ENCODE assay signal across 8 cellular contexts in the genomic region with DNA sequence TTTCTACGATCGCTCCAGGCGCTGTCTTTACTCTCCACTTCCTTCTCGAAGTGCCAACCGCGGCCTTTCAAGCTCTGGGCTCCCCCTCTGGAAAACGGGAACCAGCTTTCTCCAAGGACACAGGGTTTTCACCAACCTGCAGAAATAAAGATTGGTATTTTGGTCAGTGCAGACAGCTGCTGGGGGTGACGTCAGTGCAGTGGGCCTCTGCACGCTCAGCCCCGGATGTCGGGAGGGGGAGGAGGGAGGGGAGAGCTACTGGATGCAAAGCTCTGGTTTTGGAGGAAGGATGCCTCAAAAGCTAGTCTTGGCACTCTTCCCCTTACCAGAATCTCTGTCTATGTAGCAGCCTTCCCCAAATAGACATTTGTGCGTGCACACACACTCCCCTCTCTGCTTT. TPM values are rescaled to one million over a fixed set of nuclear protein-coding genes. Genes with fewer than 3 reads are reported as not detected.
DNase-seq lines count a peak whose midpoint lies in the region; ATAC-seq, FAIRE-seq and TF ChIP-seq lines count a peak whose summit lies in the region.

No MANE protein-coding gene starts in this region.

- H3K4me1 Mint-ChIP-seq in activated CD4-positive, alpha-beta memory T cell treated with anti-CD3 and anti-CD28 coated beads for 36 hours (ENCODE audit: low read depth): peaks cover 6% of the 10 kb centered on the region

- no peak overlapping the region for H3K4me3 Mint-ChIP-seq in activated CD4-positive, alpha-beta memory T cell treated with anti-CD3 and anti-CD28 coated beads for 36 hours

- H3K9me3 Mint-ChIP-seq in activated CD4-positive, alpha-beta memory T cell treated with anti-CD3 and anti-CD28 coated beads for 36 hours: no peaks in the 10 kb centered on the region

- no peak overlapping the region for H3K27ac Mint-ChIP-seq in activated CD4-positive, alpha-beta memory T cell treated with anti-CD3 and anti-CD28 coated beads for 36 hours

- H3K27me3 ChIP-seq in testis: no peaks in the 10 kb centered on the region

- H3K36me3 ChIP-seq in testis (ENCODE audit: low read depth, missing control alignments): no peaks in the 10 kb centered on the region
- H3K36me3 ChIP-seq in kidney (ENCODE audit: control insufficient read depth in 1 of 2, insufficient read depth in 2 of 2, low read length in 2 of 2): no peaks in the 10 kb centered on the region

- CTCF ChIA-PET in activated CD4-positive, alpha-beta memory T cell treated with anti-CD3 and anti-CD28 coated beads for 36 hours (lab: Charles Lee): no interaction called here

- H3K4me3 ChIP-seq in testis (no peak overlapping the region), kidney (ENCODE audit: low read length in 2 of 2) (no peak overlapping the region)

- no peak overlapping the region for H3K9ac ChIP-seq in kidney (ENCODE audit: low read length in 2 of 2)

- no peak for TF ChIP-seq CTCF in testis (IDR thresholded peaks at IDR 0.05)
- TF ChIP-seq CTCF in kidney (IDR thresholded peaks at IDR 0.05; ENCODE audit: borderline replicate concordance, extremely low read depth, insufficient read depth): no peak

- no peaks in the 10 kb centered on the region for H3K9me3 ChIP-seq in testis
- H3K9me3 ChIP-seq in kidney (ENCODE audit: control insufficient read depth in 1 of 2, low read length in 2 of 2): no peaks in the 10 kb centered on the region

- peaks cover 22% of the 10 kb centered on the region for H3K27me3 Mint-ChIP-seq in activated CD4-positive, alpha-beta memory T cell treated with anti-CD3 and anti-CD28 coated beads for 36 hours

- no peak for TF ChIP-seq POLR2A in testis (IDR thresholded peaks at IDR 0.05)

- 29 to 31% methylated on average over 12 of the region's 12 CpGs for WGBS in testis, 2 donors

- no peak for FAIRE-seq in kidney (lab: Jason Lieb, UNC)

- H3K4me1 ChIP-seq in testis (peaks cover 18% of the 10 kb centered on the region), kidney (ENCODE audit: control insufficient read depth in 1 of 2, insufficient read depth in 1 of 2, low read depth in 1 of 2, low read length in 2 of 2) (peaks cover 0 to 2% of the 10 kb centered on the region in 2 donors)

- DNase-seq in GM04503 (ENCODE audit: low read depth): peak; percentile 34
- peak; percentile 57 for DNase-seq in activated CD4-positive, alpha-beta memory T cell treated with anti-CD3 and anti-CD28 coated beads for 36 hours
- peak; percentile 15 to 79 (median 56) for DNase-seq in head of caudate nucleus
- DNase-seq in testis: peak; percentile 47
- DNase-seq in COR-L47 (lab: John Stamatoyannopoulos, UW): no peak
- DNase-seq in kidney: no peak

- ATAC-seq in GM21381 (IDR thresholded peaks at IDR 0.05; ENCODE audit: unreplicated experiment) (peak; percentile 83), HG03565 (IDR thresholded peaks at IDR 0.05; ENCODE audit: unreplicated experiment) (peak; percentile 75)

- no peaks in the 10 kb centered on the region for H3K36me3 Mint-ChIP-seq in activated CD4-positive, alpha-beta memory T cell treated with anti-CD3 and anti-CD28 coated beads for 36 hours

- intact Hi-C loops in activated CD4-positive, alpha-beta memory T cell treated with anti-CD3 and anti-CD28 coated beads for 36 hours (cut with micrococcal nuclease): no loop called here
- intact Hi-C loops in head of caudate nucleus (cut with DNase I): no loop called here
- intact Hi-C loops in testis (cut with DNase I; ENCODE audit: low total_unique reads): no loop called here
- intact Hi-C loops in kidney (cut with DNase I): no loop called here

- H3K27ac ChIP-seq in testis (no peak overlapping the region), kidney (ENCODE audit: low read depth in 2 of 2, low read length in 2 of 2) (no peak overlapping the region)

- POLR2A ChIA-PET in activated CD4-positive, alpha-beta memory T cell treated with anti-CD3 and anti-CD28 coated beads for 36 hours (lab: Charles Lee): no interaction called here

RNA-seq across cellular contexts. Expression of gene HRK, which starts 19.9 kb away (rescaled TPM):
- not detected for total RNA-seq in activated CD4-positive, alpha-beta memory T cell treated with anti-CD3 and anti-CD28 coated beads for 36 hours
- total RNA-seq in testis: 1 to 10 TPM; 1.4 to 2.5 TPM
- polyA plus RNA-seq in testis (ENCODE audit: insufficient read depth, low read depth, low replicate concordance): 0.57 TPM
- total RNA-seq in kidney: 5.0 TPM
- polyA plus RNA-seq in kidney (ENCODE audit: insufficient read depth, low read depth, low replicate concordance): not detected

RNA-seq across cellular contexts. Expression of gene FBXW8, which starts 49.4 kb away (rescaled TPM):
- total RNA-seq in activated CD4-positive, alpha-beta memory T cell treated with anti-CD3 and anti-CD28 coated beads for 36 hours: 1 to 10 TPM; 5.3 to 5.7 TPM
- total RNA-seq in testis (10 to 100 TPM; 31.0 to 32.8 TPM), kidney (20.3 TPM)
- polyA plus RNA-seq in testis (ENCODE audit: insufficient read depth, low read depth, low replicate concordance) (11.1 TPM), kidney (ENCODE audit: insufficient read depth, low read depth, low replicate concordance) (3.3 TPM)

Comparison
In these comparisons a context has a peak if more than half of its experiments do, and no peak if none do; other contexts are left out.
1. DNase-seq: peak in GM04503 (single experiment), activated CD4-positive, alpha-beta memory T cell treated with anti-CD3 and anti-CD28 coated beads for 36 hours (single experiment), head of caudate nucleus (42 of 42) and testis (single experiment); none in COR-L47 (single experiment) and kidney (single experiment).